Comparison of ENCODE assay signal across 22 cellular contexts in the genomic region with DNA sequence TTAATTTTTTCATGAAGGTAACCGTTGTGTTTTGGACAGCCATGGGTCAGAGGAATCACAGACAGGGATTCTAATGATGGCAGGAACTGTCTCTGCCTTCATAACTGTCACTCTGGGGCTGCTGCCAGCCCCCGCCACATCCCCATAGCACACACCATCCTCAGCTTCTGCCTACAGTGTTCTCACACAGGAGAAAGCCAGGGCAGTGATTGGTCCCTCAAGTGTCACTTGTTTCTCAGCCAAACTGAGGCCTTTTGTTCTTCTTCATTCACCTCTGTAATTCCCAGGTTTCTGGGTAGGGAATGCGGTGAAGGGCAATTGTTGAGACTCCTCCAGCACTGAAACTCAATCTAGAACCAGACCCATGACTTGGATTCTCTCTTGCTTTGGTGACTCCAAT.
"Had no signal": no experiment of that assay in that cellular context is flagged by ENCODE, and none has a peak within 500 bp of the region (broad histone marks: within the 10 kb centered on the region; RNA-seq: fewer than 3 reads in every experiment).

No MANE protein-coding gene starts in this region.

- H3K4me1 ChIP-seq: SJSA1 had no signal

- ATAC-seq: HepG2 had no signal

- H3K27me3 ChIP-seq: MG63, SJSA1 had no signal

- H3K9me3 ChIP-seq: MG63, SJSA1 had no signal

- H3K4me3 ChIP-seq: MG63, SJSA1 had no signal

- H3K27ac ChIP-seq: SJSA1 had no signal

- H3K36me3 ChIP-seq: MG63, SJSA1 had no signal

- DNase-seq: IMR-90, Karpas-422, KG1, MG63, NCI-H1092, NCI-H1105 treated with DMSO at 0.1 percent for 48 hours, NCI-H1417 treated with DMSO at 0.1 percent for 48 hours, NCI-H146, NCI-H1694 treated with DMSO at 0.1 percent for 48 hours, NCI-H1930, NCI-H2081, NCI-H2107, NCI-H2227 treated with DMSO at 0.1 percent for 48 hours, NCI-H524 treated with DMSO at 0.1 percent for 48 hours, NCI-H69, NCI-H774, Right ventricle myocardium superior, RPMI8226, SIG-M5, SW 1271 had no signal
